Comparison of ENCODE assay signal across 1 cellular context in genomic region chr11:119103793-119104192, GRCh38.
TF ChIP-seq lines count a peak whose summit lies in the region.

No MANE protein-coding gene starts in this region.

TF ChIP-seq in HCT116, 20 proteins besides CTCF, POLR2A, EP300 and RAD21 (continued from another document):
- no peak for TF ChIP-seq REST (IDR thresholded peaks at IDR 0.05; ENCODE audit: low read depth)
- TF ChIP-seq YY1 (IDR thresholded peaks at IDR 0.05; ENCODE audit: extremely low read depth, insufficient replicate concordance, low read depth, low read length) = no peak
- TF ChIP-seq EZH2 (IDR thresholded peaks at IDR 0.05) = no peak
